In genomic region chr15:68676926-68677325, GRCh38 we compare ENCODE assay signal across 1 cellular context.
TF ChIP-seq lines count a peak whose summit lies in the region.

No MANE protein-coding gene starts in this region.

TF ChIP-seq in IMR-90, 13 proteins besides CTCF, POLR2A, EP300 and RAD21:
- no peak for TF ChIP-seq RFX5 (IDR thresholded peaks at IDR 0.05; ENCODE audit: low read depth, low read length)
- TF ChIP-seq CHD1 (IDR thresholded peaks at IDR 0.05; ENCODE audit: low read depth, low read length) = no peak
- no peak for TF ChIP-seq FOS (IDR thresholded peaks at IDR 0.05; ENCODE audit: low read depth, low read length)
- no peak for TF ChIP-seq MAFK (IDR thresholded peaks at IDR 0.05; ENCODE audit: low read depth, low read length)
- TF ChIP-seq SMC3 (IDR thresholded peaks at IDR 0.05; ENCODE audit: low read depth, low read length) = no peak
- no peak for TF ChIP-seq CEBPB (IDR thresholded peaks at IDR 0.05; ENCODE audit: low read depth, low read length)
- no peak for TF ChIP-seq USF2 (IDR thresholded peaks at IDR 0.05; ENCODE audit: low read depth, low read length)
- TF ChIP-seq ELK1 (IDR thresholded peaks at IDR 0.05; ENCODE audit: borderline replicate concordance, low read depth, low read length) = no peak
- TF ChIP-seq NFE2L2 (IDR thresholded peaks at IDR 0.05; ENCODE audit: low read depth, low read length) = no peak
- TF ChIP-seq BHLHE40 (IDR thresholded peaks at IDR 0.05; ENCODE audit: low read depth, low read length) = no peak
- TF ChIP-seq MXI1 (IDR thresholded peaks at IDR 0.05; ENCODE audit: borderline replicate concordance, low read depth, low read length) = no peak
TF ChIP-seq in IMR-90: peak in this region for 0.
